ENCODE assay signal across 24 cellular contexts in genomic region chr16:74898667-74899066, GRCh38.
"Had no signal": no experiment of that assay in that cellular context is flagged by ENCODE, and none has a peak within 500 bp of the region (broad histone marks: within the 10 kb centered on the region; RNA-seq: fewer than 3 reads in every experiment).

No MANE protein-coding gene starts in this region.

- H3K27ac ChIP-seq: brain microvascular endothelial cell, esophagus squamous epithelium, sigmoid colon, thyroid gland, upper lobe of left lung, vagina had no signal

- H3K4me1 ChIP-seq: thyroid gland, upper lobe of left lung, vagina had no signal

- H3K4me3 ChIP-seq: esophagus squamous epithelium, lung, sigmoid colon, thyroid gland, upper lobe of left lung, vagina had no signal

- H3K9me3 ChIP-seq: esophagus squamous epithelium, sigmoid colon, thyroid gland, upper lobe of left lung, vagina had no signal

- DNase-seq: activated CD4-positive, alpha-beta memory T cell treated with anti-CD3 and anti-CD28 coated beads, Interleukin-2, amount 10 ng/mL, durations not matched to agents 7 days and 5 days; activated CD4-positive, alpha-beta T cell treated with anti-CD3 and anti-CD28 coated beads for 1 hour; activated CD4-positive, alpha-beta T cell treated with anti-CD3 and anti-CD28 coated beads, Interleukin-2, amount 10 ng/mL, durations not matched to agents 7 days and 5 days; activated CD8-positive, alpha-beta memory T cell treated with anti-CD3 and anti-CD28 coated beads, Interleukin-2, amount 50 U/mL, for 48 hours; activated gamma-delta T cell; activated naive CD4-positive, alpha-beta T cell treated with anti-CD3 and anti-CD28 coated beads, Interleukin-2, amount 10 ng/mL, durations not matched to agents 7 days and 5 days; activated naive CD8-positive, alpha-beta T cell treated with anti-CD3 and anti-CD28 coated beads, Interleukin-2, amount 10 ng/mL, durations not matched to agents 7 days and 5 days; activated T-cell treated with anti-CD3 and anti-CD28 coated beads, Interleukin-2, amount 50 U/mL, for 24 hours; brain microvascular endothelial cell; esophagus squamous epithelium; glutamatergic neuron; sigmoid colon; small intestine; stimulated activated CD4-positive, alpha-beta T cell treated with anti-CD3 and anti-CD28 coated beads, Interleukin-1b, Interleukin-23, amount 100 ng/mL, for 48 hours; stimulated activated CD4-positive, alpha-beta T cell treated with anti-CD3 and anti-CD28 coated beads, Interleukin-4, amount 100 ng/mL, for 4 hours; stimulated activated CD8-positive, alpha-beta memory T cell treated with anti-CD3 and anti-CD28 coated beads, Interleukin-4, amount 100 ng/mL, for 48 hours; stimulated activated naive CD8-positive, alpha-beta T cell treated with anti-CD3 and anti-CD28 coated beads, Interleukin-15, amount 100 ng/mL, for 72 hours; SW 1271; T1000; thyroid gland; upper lobe of left lung had no signal

- ATAC-seq: stimulated activated memory B cell treated with anti-CD40 and anti-IgM and Interleukin-4, amounts not matched to agents 10 μg/mL and 1 μg/mL and 100 μg/mL, for 72 hours; stimulated activated naive CD8-positive, alpha-beta T cell treated with anti-CD3 and anti-CD28 coated beads, Interleukin-15, amount 100 ng/mL, for 72 hours had no signal

- H3K36me3 ChIP-seq: brain microvascular endothelial cell had no signal

- H3K27me3 ChIP-seq: brain microvascular endothelial cell, esophagus squamous epithelium, sigmoid colon, thyroid gland, upper lobe of left lung, vagina had no signal
